14 cellular contexts compared by ENCODE assay signal in genomic region chr5:160197341-160198147, GRCh38. TPM values are rescaled to one million over a fixed set of nuclear protein-coding genes. Genes with fewer than 3 reads are reported as not detected.
DNase-seq lines count a peak whose midpoint lies in the region; ATAC-seq, FAIRE-seq and TF ChIP-seq lines count a peak whose summit lies in the region.
"Had no signal": no experiment of that assay in that cellular context is flagged by ENCODE, and none has a peak within 500 bp of the region (broad histone marks: within the 10 kb centered on the region; RNA-seq: fewer than 3 reads in every experiment).

No MANE protein-coding gene starts in this region.

- no peaks in the 10 kb centered on the region for H3K27me3 ChIP-seq in endothelial cell of umbilical vein (ENCODE audit: control insufficient read depth in 2 of 2, insufficient read depth in 2 of 2, low read length in 2 of 2)

- FAIRE-seq in endothelial cell of umbilical vein (lab: Jason Lieb, UNC) = peak; percentile 47

- no peak for TF ChIP-seq POLR2A in endothelial cell of umbilical vein (IDR thresholded peaks at IDR 0.05; ENCODE audit: low read depth, low read length)

- no peak overlapping the region for H3K9ac ChIP-seq in endothelial cell of umbilical vein (replicated peaks; ENCODE audit: extremely low read depth, insufficient read depth, low read length)

- no peaks in the 10 kb centered on the region for H3K9me3 ChIP-seq in endothelial cell of umbilical vein (replicated peaks; ENCODE audit: control insufficient read depth, insufficient read depth, low read length)
- H3K9me3 ChIP-seq in mesodermal cell (ENCODE audit: control insufficient read depth, low read length) = no peaks in the 10 kb centered on the region

- POLR2A ChIA-PET in endothelial cell of umbilical vein (lab: Charles Lee) = interaction anchor here (0.7 kb wide), 1 partner anchor 148 kb away, joined by 3 read pairs; no protein-coding TSS in a partner anchor
- POLR2A ChIA-PET in MCF 10A (lab: Yijun Ruan, JAX) = interaction anchor here (0.6 to 2.5 kb wide), 3 partner anchors 136 to 822 kb away, joined by 3 to 6 read pairs (median 4); no protein-coding TSS in a partner anchor

- peak; percentile 59 for DNase-seq in Daoy (ENCODE audit: low read depth)
- peak; percentile 87 for DNase-seq in OCI-M1 (lab: John Stamatoyannopoulos, UW)
- DNase-seq in endothelial cell of umbilical vein (ENCODE audit: low read depth, low spot score) = peak; percentile 13
- DNase-seq in HPDE6-E6E7 (ENCODE audit: extremely low spot score) = no peak
- no peak for DNase-seq in MCF 10A (ENCODE audit: unreplicated experiment)
- DNase-seq: activated CD4-positive, alpha-beta T cell treated with anti-CD3 and anti-CD28 coated beads for 4 hours; activated effector memory CD4-positive, alpha-beta T cell treated with anti-CD3 and anti-CD28 coated beads, Interleukin-2, amount 50 U/mL, for 16 hours; cortex of kidney; head of caudate nucleus; NCI-H2081 had no signal

- H2AFZ ChIP-seq in endothelial cell of umbilical vein (ENCODE audit: low read depth, low read length) = peak overlapping the region; percentile 41

- intact Hi-C loops in endothelial cell of umbilical vein (cut with micrococcal nuclease) (loop anchor here (5.0 kb wide), 1 partner anchor 65 kb away; no protein-coding TSS in a partner anchor), MCF 10A (cut with micrococcal nuclease) (loop anchor here (2.0 kb wide), 1 partner anchor 117 kb away; no protein-coding TSS in a partner anchor)

- no peak overlapping the region for H3K27ac Mint-ChIP-seq in MCF 10A (ENCODE audit: low read depth, unreplicated experiment)

- H3K4me1 ChIP-seq in endothelial cell of umbilical vein (ENCODE audit: control insufficient read depth, extremely low read depth, insufficient read depth, low read length) (peaks cover 12% of the 10 kb centered on the region), mesodermal cell (ENCODE audit: control insufficient read depth, insufficient read depth, low read length, poor library complexity, severe bottlenecking) (peaks cover 29% of the 10 kb centered on the region)

- no peak overlapping the region for H3K27ac ChIP-seq in endothelial cell of umbilical vein (ENCODE audit: insufficient read depth, low read depth, low read length)
- H3K27ac ChIP-seq in mesodermal cell (ENCODE audit: low read depth, low read length, severe bottlenecking) = peak overlapping the region; percentile 84
- H3K27ac ChIP-seq: C4-2B had no signal

- H3K9me1 ChIP-seq in endothelial cell of umbilical vein (replicated peaks; ENCODE audit: control insufficient read depth, extremely low read depth, insufficient read depth, low read length) = no peaks in the 10 kb centered on the region

- BruUV-seq in endothelial cell of umbilical vein (replicated peaks; lab: Mats Ljungman, UMichigan) (no TSS peak), MCF 10A (replicated peaks; lab: Mats Ljungman, UMichigan) (no TSS peak)

- no peak overlapping the region for H3K4me2 ChIP-seq in endothelial cell of umbilical vein (ENCODE audit: insufficient read depth, low read length)

- no peaks in the 10 kb centered on the region for H4K20me1 ChIP-seq in endothelial cell of umbilical vein (replicated peaks; ENCODE audit: control insufficient read depth, extremely low read depth, insufficient read depth, low read length)

- ATAC-seq in HG03175 (IDR thresholded peaks at IDR 0.05; ENCODE audit: unreplicated experiment) (no peak), GM21786 (IDR thresholded peaks at IDR 0.05; ENCODE audit: unreplicated experiment) (no peak)

- H3K4me3 ChIP-seq in endothelial cell of umbilical vein (replicated peaks in 1 of 3; ENCODE audit: insufficient read depth in 1 of 3, low read depth in 1 of 3, low read length in 3 of 3) = no peak overlapping the region
- no peak overlapping the region for H3K4me3 ChIP-seq in mesodermal cell (ENCODE audit: extremely low read depth, insufficient read depth, low read length, poor library complexity, severe bottlenecking)

- peaks cover 10% of the 10 kb centered on the region for H3K27me3 Mint-ChIP-seq in MCF 10A (ENCODE audit: insufficient read depth, unreplicated experiment)

- TF ChIP-seq CTCF in endothelial cell of umbilical vein (IDR thresholded peaks at IDR 0.05; ENCODE audit: extremely low read depth in 1 of 2, insufficient read depth in 1 of 2, low read depth in 1 of 2, low read length in 2 of 2) (no peak), MCF 10A (IDR thresholded peaks at IDR 0.05; ENCODE audit: unreplicated experiment) (no peak)

- no peaks in the 10 kb centered on the region for H3K79me2 ChIP-seq in endothelial cell of umbilical vein (ENCODE audit: control insufficient read depth, insufficient read depth, low read length)

- no peaks in the 10 kb centered on the region for H3K9me3 Mint-ChIP-seq in MCF 10A (ENCODE audit: unreplicated experiment)

- H3K4me3 Mint-ChIP-seq in MCF 10A (ENCODE audit: unreplicated experiment) = no peak overlapping the region

- peaks cover 5% of the 10 kb centered on the region for H3K4me1 Mint-ChIP-seq in MCF 10A (ENCODE audit: insufficient read depth, unreplicated experiment)

- H3K36me3 ChIP-seq in endothelial cell of umbilical vein (ENCODE audit: control insufficient read depth in 2 of 2, extremely low read depth in 1 of 2, insufficient read depth in 2 of 2, low read length in 2 of 2) (no peaks in the 10 kb centered on the region), mesodermal cell (ENCODE audit: control insufficient read depth, insufficient read depth, low read length) (no peaks in the 10 kb centered on the region)

- CTCF ChIA-PET in endothelial cell of umbilical vein (lab: Charles Lee) (interaction anchor here (1.2 to 5.8 kb wide), 11 partner anchors 10 to 196 kb away, joined by 3 to 73 read pairs (median 6); no protein-coding TSS in a partner anchor), MCF 10A (lab: Yijun Ruan, JAX) (interaction anchor here (0.5 to 13.5 kb wide), 19 partner anchors 8 to 329 kb away, joined by 3 to 317 read pairs (median 3); no protein-coding TSS in a partner anchor)

- dilution Hi-C loops in endothelial cell of umbilical vein (cut with MboI; ENCODE audit: extremely low pct_ligation_motif_present, low sequenced_read_pairs) = no loop called here

- H3K36me3 Mint-ChIP-seq in MCF 10A (ENCODE audit: insufficient read depth, unreplicated experiment) = no peaks in the 10 kb centered on the region

- WGBS in mesodermal cell (ENCODE audit: insufficient coverage in 2 of 2), 2 experiments = 12 to 22% methylated on average over 7 to 8 of the region's 11 CpGs

TF ChIP-seq in endothelial cell of umbilical vein, 7 proteins besides CTCF, POLR2A, EP300 and RAD21:
- TF ChIP-seq FOS (IDR thresholded peaks at IDR 0.05; ENCODE audit: borderline replicate concordance, insufficient read depth, low read length) (no peak), GATA2 (IDR thresholded peaks at IDR 0.05; ENCODE audit: insufficient read depth, insufficient read length, low read depth, low read length) (peak; percentile 29)

RNA-seq across cellular contexts. Expression of gene FABP6, which starts 31.8 kb away (rescaled TPM):
- total RNA-seq in Daoy (2014; rRNA removed; shearing (Covaris generic)) = 5.7 and 10.7 TPM in 2 replicates
- total RNA-seq in endothelial cell of umbilical vein (not detected in 2 replicates), MCF 10A (2022) (not detected in 2 replicates)
- polyA plus RNA-seq in endothelial cell of umbilical vein = not detected in 2 replicates
- polyA plus RNA-seq in endothelial cell of umbilical vein (2011; cell fraction: cytosol; rRNA removed) = not detected in 2 replicates
- not detected in 2 replicates for polyA plus RNA-seq in endothelial cell of umbilical vein (2011; cell fraction: nucleus; rRNA removed)
- polyA plus RNA-seq in endothelial cell of umbilical vein (2012) = 0.51 and 0.70 TPM in 2 replicates
- polyA minus RNA-seq in endothelial cell of umbilical vein = not detected in 2 replicates
- not detected for polyA minus RNA-seq in endothelial cell of umbilical vein (2011; cell fraction: cytosol; rRNA and poly(A)+ RNA removed)
- not detected in 2 replicates for polyA minus RNA-seq in endothelial cell of umbilical vein (2011; cell fraction: nucleus; rRNA and poly(A)+ RNA removed)
- 0.70 TPM for polyA plus RNA-seq in mesodermal cell (2013, experiment 1 of 2)
- not detected for polyA plus RNA-seq in mesodermal cell (2013, experiment 2 of 2)

Comparison
In these comparisons a context has a peak if more than half of its experiments do, and no peak if none do; other contexts are left out.
1. DNase-seq: peak in Daoy (single experiment), OCI-M1 (single experiment) and endothelial cell of umbilical vein (single experiment); none in HPDE6-E6E7 (single experiment) and MCF 10A (single experiment).